Comparison of ENCODE assay signal across 16 cellular contexts in the genomic region with DNA sequence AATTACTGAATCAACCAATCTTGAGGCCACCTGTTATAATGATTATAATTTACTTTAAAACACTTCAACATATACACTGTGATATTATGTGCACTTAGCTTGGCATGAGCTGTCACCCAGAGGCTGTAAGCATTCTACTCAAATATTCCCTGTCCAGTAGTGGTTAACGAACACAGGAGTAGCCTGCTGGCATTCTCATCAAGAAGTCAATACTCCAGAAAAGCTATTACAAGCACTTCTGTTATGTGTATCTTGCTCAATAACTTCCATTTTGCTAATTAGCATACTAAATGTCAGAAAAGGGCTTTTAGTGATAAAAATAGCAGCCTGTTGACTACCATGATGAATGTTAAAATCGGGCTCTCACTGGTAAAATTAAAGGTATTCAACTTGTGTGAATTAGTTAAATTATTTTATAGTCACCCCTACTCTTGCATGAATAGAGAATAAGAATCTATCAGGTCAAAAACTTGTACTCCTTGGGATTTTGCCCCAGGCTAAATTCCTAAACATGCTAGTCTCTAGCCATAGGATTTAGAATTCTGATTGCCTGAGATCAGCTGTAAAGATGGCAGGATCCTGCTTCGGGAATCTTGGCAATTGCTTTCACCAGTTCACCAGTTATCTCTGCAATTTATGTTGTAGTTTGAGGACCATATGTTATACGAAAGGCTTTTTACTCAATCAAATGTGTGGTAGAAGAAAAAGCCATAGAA. TPM values are rescaled to one million over a fixed set of nuclear protein-coding genes. Genes with fewer than 3 reads are reported as not detected.
A peak's percentile ranks its signal among the peaks of the same experiment; 100 is the strongest.
DNase-seq lines count a peak whose midpoint lies in the region; TF ChIP-seq lines count a peak whose summit lies in the region.
"Had no signal": no experiment of that assay in that cellular context is flagged by ENCODE, and none has a peak within 500 bp of the region (broad histone marks: within the 10 kb centered on the region; RNA-seq: fewer than 3 reads in every experiment).

No MANE protein-coding gene starts in this region.

- no peak overlapping the region for H3K27ac Mint-ChIP-seq in activated naive CD4-positive, alpha-beta T cell treated with anti-CD3 and anti-CD28 coated beads for 36 hours
- H3K27ac Mint-ChIP-seq: T-helper 17 cell had no signal

- H3K79me2 ChIP-seq in mesendoderm (ENCODE audit: control insufficient read depth, insufficient read depth, low read length): no peaks in the 10 kb centered on the region

- no peak overlapping the region for H4K5ac ChIP-seq in mesendoderm (ENCODE audit: low read length)

- no peak overlapping the region for H3K27ac ChIP-seq in mesendoderm (ENCODE audit: low read depth, low read length)
- no peak overlapping the region for H3K27ac ChIP-seq in right atrium auricular region
- H3K27ac ChIP-seq: BLaER1 treated with 17β-estradiol and CSF1 and Interleukin-3, amounts not matched to agents 10 nM and 100 nM had no signal

- no peak overlapping the region for H2BK5ac ChIP-seq in mesendoderm (ENCODE audit: low read length)

- H3K36me3 Mint-ChIP-seq in activated naive CD4-positive, alpha-beta T cell treated with anti-CD3 and anti-CD28 coated beads for 36 hours (ENCODE audit: low read depth): no peaks in the 10 kb centered on the region

- no peak overlapping the region for H3K4me3 Mint-ChIP-seq in activated naive CD4-positive, alpha-beta T cell treated with anti-CD3 and anti-CD28 coated beads for 36 hours
- H3K4me3 Mint-ChIP-seq: T-helper 17 cell had no signal

- H3K27me3 ChIP-seq in mesendoderm (ENCODE audit: insufficient read depth, low read length, poor library complexity): no peaks in the 10 kb centered on the region
- no peaks in the 10 kb centered on the region for H3K27me3 ChIP-seq in right atrium auricular region
- H3K27me3 ChIP-seq: BLaER1 treated with 17β-estradiol and CSF1 and Interleukin-3, amounts not matched to agents 10 nM and 100 nM had no signal

- DNase-seq in EH (ENCODE audit: low read depth) (peak; percentile 75), M059J (ENCODE audit: low read depth) (peak; percentile 77), amniotic stem cell (lab: John Stamatoyannopoulos, UW) (peak; percentile 7), mesendoderm (peak; percentile 46), NCI-H526 treated with DMSO at 0.1 percent for 48 hours (lab: John Stamatoyannopoulos, UW) (no peak), islet precursor cell (no peak), right atrium auricular region (ENCODE audit: low spot score) (no peak)
- no peak for DNase-seq in activated naive CD4-positive, alpha-beta T cell treated with anti-CD3 and anti-CD28 coated beads for 36 hours
- DNase-seq: DMS53, GF-D8, KG1, MM.1S, NCI-H2081, SHP77 treated with DMSO at 0.1 percent for 48 hours, T-helper 17 cell had no signal

- no peaks in the 10 kb centered on the region for H3K9me3 ChIP-seq in right atrium auricular region

- no peaks in the 10 kb centered on the region for H3K4me1 ChIP-seq in mesendoderm (ENCODE audit: control insufficient read depth, low read depth, low read length)
- no peaks in the 10 kb centered on the region for H3K4me1 ChIP-seq in right atrium auricular region

- no CpG with 5 or more reads among the region's 4 CpGs for WGBS in mesendoderm (ENCODE audit: extremely low coverage, insufficient coverage, low lambda C conversion rate)

- H3K9ac ChIP-seq in mesendoderm (ENCODE audit: low read length): no peak overlapping the region
- H3K9ac ChIP-seq: BLaER1 treated with 17β-estradiol and CSF1 and Interleukin-3, amounts not matched to agents 10 nM and 100 nM had no signal

- H3K23ac ChIP-seq in mesendoderm (ENCODE audit: low read length): no peak overlapping the region

- H3K9me3 Mint-ChIP-seq in activated naive CD4-positive, alpha-beta T cell treated with anti-CD3 and anti-CD28 coated beads for 36 hours: peaks cover 12% of the 10 kb centered on the region

- peaks cover 6% of the 10 kb centered on the region for H3K4me1 Mint-ChIP-seq in activated naive CD4-positive, alpha-beta T cell treated with anti-CD3 and anti-CD28 coated beads for 36 hours (ENCODE audit: low read depth)
- H3K4me1 Mint-ChIP-seq: T-helper 17 cell had no signal

- H4K8ac ChIP-seq in mesendoderm (ENCODE audit: low read depth, low read length): no peak overlapping the region

- H3K4me3 ChIP-seq in mesendoderm (ENCODE audit: low read length) (no peak overlapping the region), right atrium auricular region (no peak overlapping the region)
- H3K4me3 ChIP-seq: BLaER1 treated with 17β-estradiol and CSF1 and Interleukin-3, amounts not matched to agents 10 nM and 100 nM had no signal

- no peak overlapping the region for H3K56ac ChIP-seq in mesendoderm (ENCODE audit: low read length)

- H3K79me1 ChIP-seq in mesendoderm (ENCODE audit: low read length): no peaks in the 10 kb centered on the region

- no peaks in the 10 kb centered on the region for H3K36me3 ChIP-seq in mesendoderm (ENCODE audit: control insufficient read depth, insufficient read depth, low read length)
- H3K36me3 ChIP-seq in right atrium auricular region: no peaks in the 10 kb centered on the region
- H3K36me3 ChIP-seq: BLaER1 treated with 17β-estradiol and CSF1 and Interleukin-3, amounts not matched to agents 10 nM and 100 nM had no signal

- CTCF ChIA-PET in activated naive CD4-positive, alpha-beta T cell treated with anti-CD3 and anti-CD28 coated beads for 36 hours (lab: Charles Lee): no interaction called here

- intact Hi-C loops in activated naive CD4-positive, alpha-beta T cell treated with anti-CD3 and anti-CD28 coated beads for 36 hours (cut with micrococcal nuclease): no loop called here

- no peak overlapping the region for H3K4ac ChIP-seq in mesendoderm (ENCODE audit: low read depth, low read length)

- H2AK5ac ChIP-seq in mesendoderm (ENCODE audit: low read length): no peak overlapping the region

- H2BK120ac ChIP-seq in mesendoderm (ENCODE audit: low read depth, low read length): no peak overlapping the region

- H3K4me2 ChIP-seq in mesendoderm (ENCODE audit: low read length): no peak overlapping the region
- H3K4me2 ChIP-seq: BLaER1 treated with 17β-estradiol and CSF1 and Interleukin-3, amounts not matched to agents 10 nM and 100 nM had no signal

- H3K18ac ChIP-seq in mesendoderm (ENCODE audit: low read length): no peak overlapping the region

- H2BK15ac ChIP-seq in mesendoderm (replicated peaks; ENCODE audit: low read depth): no peak overlapping the region

- no peak for TF ChIP-seq CTCF in right atrium auricular region (IDR thresholded peaks at IDR 0.05)

- peaks cover 37% of the 10 kb centered on the region for H3K27me3 Mint-ChIP-seq in activated naive CD4-positive, alpha-beta T cell treated with anti-CD3 and anti-CD28 coated beads for 36 hours (ENCODE audit: low read depth)

RNA-seq across cellular contexts. Expression of a gene that starts 43.4 kb away (rescaled TPM):
- total RNA-seq in M059J (2014; rRNA removed; shearing (Covaris generic)): 244 and 360 TPM in 2 replicates
- 23.6 TPM for polyA plus RNA-seq in mesendoderm (2013, experiment 1 of 2)
- polyA plus RNA-seq in mesendoderm (2013, experiment 2 of 2): 26.8 TPM
- total RNA-seq in right atrium auricular region: 1,000 to 10,000 TPM; 2,512 to 4,531 TPM
- 10 to 100 TPM; 31.2 to 37.6 TPM for total RNA-seq in activated naive CD4-positive, alpha-beta T cell treated with anti-CD3 and anti-CD28 coated beads for 36 hours

Comparison
In these comparisons a context has a peak if more than half of its experiments do, and no peak if none do; other contexts are left out.
1. DNase-seq: peak in EH (single experiment), M059J (single experiment), amniotic stem cell (single experiment) and mesendoderm (single experiment); none in NCI-H526 treated with DMSO at 0.1 percent for 48 hours (single experiment), islet precursor cell (single experiment), right atrium auricular region (single experiment) and activated naive CD4-positive, alpha-beta T cell treated with anti-CD3 and anti-CD28 coated beads for 36 hours (single experiment).